Comparison of ENCODE assay signal across 8 cellular contexts in genomic region chr20:32474967-32475819, GRCh38.
DNase-seq lines count a peak whose midpoint lies in the region; ATAC-seq and TF ChIP-seq lines count a peak whose summit lies in the region.

No MANE protein-coding gene starts in this region.

- H3K36me3 ChIP-seq in kidney epithelial cell (ENCODE audit: control insufficient read depth, insufficient read depth, low read length), result peaks cover 1% of the 10 kb centered on the region
- no peaks in the 10 kb centered on the region for H3K36me3 ChIP-seq in skeletal muscle tissue (ENCODE audit: control insufficient read depth in 3 of 3, insufficient read depth in 3 of 3, low read length in 3 of 3)

- H3K4me3 ChIP-seq in choroid plexus epithelial cell (ENCODE audit: low read depth, low read length) (peak overlapping the region; percentile 42), kidney epithelial cell (ENCODE audit: low read depth, low read length) (peak overlapping the region; percentile 31), skeletal muscle tissue (ENCODE audit: low read length in 3 of 3) (peak overlapping the region; percentile 19 to 63 (median 51))

- H3K9me3 ChIP-seq in skeletal muscle tissue (ENCODE audit: control insufficient read depth in 3 of 3, low read length in 3 of 3), result no peaks in the 10 kb centered on the region

- ATAC-seq in GM21619 (IDR thresholded peaks at IDR 0.05; ENCODE audit: unreplicated experiment), result no peak

- peak; percentile 82 for DNase-seq in ELF-1 (ENCODE audit: low read depth, low spot score)
- DNase-seq in NCI-H2227 treated with DMSO at 0.1 percent for 48 hours (lab: John Stamatoyannopoulos, UW), result peak; percentile 32
- peak; percentile 99 for DNase-seq in choroid plexus epithelial cell (ENCODE audit: low read depth)
- peak; percentile 85 for DNase-seq in kidney epithelial cell (ENCODE audit: low read depth)
- DNase-seq in stimulated activated CD4-positive, alpha-beta T cell treated with anti-CD3 and anti-CD28 coated beads, Interleukin-4, amount 100 ng/mL, for 24 hours, result no peak
- no peak for DNase-seq in NAMALWA (ENCODE audit: low spot score)

- peaks cover 50 to 58% (median 58%) of the 10 kb centered on the region in 3 donors for H3K4me1 ChIP-seq in skeletal muscle tissue (ENCODE audit: control insufficient read depth in 3 of 3, insufficient read depth in 3 of 3, low read length in 3 of 3)

- peak overlapping the region; percentile 74 for H3K27ac ChIP-seq in skeletal muscle tissue (ENCODE audit: low read depth, low read length)

- H3K9ac ChIP-seq in skeletal muscle tissue (ENCODE audit: low read depth in 1 of 3, low read length in 3 of 3), result peak overlapping the region; percentile 43 to 69 (median 50)

- no peaks in the 10 kb centered on the region for H3K27me3 ChIP-seq in kidney epithelial cell (ENCODE audit: control insufficient read depth, insufficient read depth, low read length)
- H3K27me3 ChIP-seq in skeletal muscle tissue (ENCODE audit: control insufficient read depth in 3 of 3, insufficient read depth in 3 of 3, low read length in 3 of 3), result peaks cover 0 to 6% (median 5%) of the 10 kb centered on the region in 3 donors

- no peak for TF ChIP-seq CTCF in choroid plexus epithelial cell (conservative IDR thresholded peaks at IDR 0.05; ENCODE audit: low read depth, low read length)
- peak; percentile 17 for TF ChIP-seq CTCF in kidney epithelial cell (IDR thresholded peaks at IDR 0.05; ENCODE audit: insufficient read depth, low read length, poor library complexity, severe bottlenecking)

Comparison
In these comparisons a context has a peak if more than half of its experiments do, and no peak if none do; other contexts are left out.
1. DNase-seq: peak in ELF-1 (single experiment), NCI-H2227 treated with DMSO at 0.1 percent for 48 hours (single experiment), choroid plexus epithelial cell (single experiment) and kidney epithelial cell (single experiment); none in stimulated activated CD4-positive, alpha-beta T cell treated with anti-CD3 and anti-CD28 coated beads, Interleukin-4, amount 100 ng/mL, for 24 hours (single experiment) and NAMALWA (single experiment).
2. Peak in every context shown above with its lines, with median percentiles within 50 percentile points of each other: H3K4me3 ChIP-seq.